ENCODE assay signal across 2 cellular contexts in the genomic region with DNA sequence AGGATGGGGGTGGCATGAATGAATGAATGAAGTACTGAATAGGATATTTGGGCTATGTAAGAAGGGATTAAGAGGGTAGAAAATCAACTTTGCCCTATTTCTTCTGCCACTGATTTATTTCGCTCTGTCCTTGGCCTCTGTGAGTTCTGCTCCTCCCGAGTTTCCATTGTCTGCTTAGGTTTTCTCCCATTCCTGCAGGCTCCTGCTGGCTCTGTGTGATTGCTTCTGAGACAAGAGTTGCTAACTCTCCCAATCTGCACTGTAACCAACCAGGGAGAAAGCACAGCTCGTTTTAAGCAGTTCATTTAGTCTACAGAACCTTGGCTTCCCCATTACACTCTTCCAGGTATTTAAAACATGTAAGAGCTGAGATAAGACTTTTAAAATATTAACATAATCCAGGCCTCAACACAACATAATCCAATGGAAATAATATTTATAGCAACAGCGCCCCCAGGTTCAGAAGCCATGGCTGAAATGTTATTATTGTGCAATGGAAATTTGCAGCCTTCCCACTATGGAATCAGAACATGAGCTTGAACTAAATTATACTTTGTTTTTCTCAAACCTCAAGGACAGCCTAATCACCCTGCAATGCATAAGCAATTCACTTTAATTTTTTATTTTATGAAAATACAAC.
TF ChIP-seq lines count a peak whose summit lies in the region.

No MANE protein-coding gene starts in this region.

TF ChIP-seq in HepG2, 621 proteins besides CTCF, POLR2A, EP300 and RAD21:
- TF ChIP-seq HOXD1 (CRISPR knock-in tag; IDR thresholded peaks at IDR 0.05), result no peak
- TF ChIP-seq CEBPB (IDR thresholded peaks at IDR 0.05; ENCODE audit: borderline replicate concordance, low read depth, low read length), result 0 out of 2 replicates have a peak, but pooled peaks have one; percentile 34
- no peak for TF ChIP-seq CC2D1A (CRISPR knock-in tag; IDR thresholded peaks at IDR 0.05)
- TF ChIP-seq STAG1 (CRISPR knock-in tag; IDR thresholded peaks at IDR 0.05), result 0 out of 2 replicates have a peak, but pooled peaks have one; percentile 17
- TF ChIP-seq MZF1 (CRISPR knock-in tag; IDR thresholded peaks at IDR 0.05; ENCODE audit: borderline replicate concordance), result no peak
TF ChIP-seq in HepG2: peak in this region for 2.

TF ChIP-seq in liver, 16 proteins besides CTCF, POLR2A, EP300 and RAD21:
- TF ChIP-seq JUND (IDR thresholded peaks at IDR 0.05) (no peak), HNF4G (IDR thresholded peaks at IDR 0.05) (no peak), FOXA2 (IDR thresholded peaks at IDR 0.05) (no peak), YY1 (IDR thresholded peaks at IDR 0.05) (no peak), TAF1 (conservative IDR thresholded peaks at IDR 0.05) (no peak), NR2F2 (IDR thresholded peaks at IDR 0.05) (no peak)
- TF ChIP-seq, protein P1, sequence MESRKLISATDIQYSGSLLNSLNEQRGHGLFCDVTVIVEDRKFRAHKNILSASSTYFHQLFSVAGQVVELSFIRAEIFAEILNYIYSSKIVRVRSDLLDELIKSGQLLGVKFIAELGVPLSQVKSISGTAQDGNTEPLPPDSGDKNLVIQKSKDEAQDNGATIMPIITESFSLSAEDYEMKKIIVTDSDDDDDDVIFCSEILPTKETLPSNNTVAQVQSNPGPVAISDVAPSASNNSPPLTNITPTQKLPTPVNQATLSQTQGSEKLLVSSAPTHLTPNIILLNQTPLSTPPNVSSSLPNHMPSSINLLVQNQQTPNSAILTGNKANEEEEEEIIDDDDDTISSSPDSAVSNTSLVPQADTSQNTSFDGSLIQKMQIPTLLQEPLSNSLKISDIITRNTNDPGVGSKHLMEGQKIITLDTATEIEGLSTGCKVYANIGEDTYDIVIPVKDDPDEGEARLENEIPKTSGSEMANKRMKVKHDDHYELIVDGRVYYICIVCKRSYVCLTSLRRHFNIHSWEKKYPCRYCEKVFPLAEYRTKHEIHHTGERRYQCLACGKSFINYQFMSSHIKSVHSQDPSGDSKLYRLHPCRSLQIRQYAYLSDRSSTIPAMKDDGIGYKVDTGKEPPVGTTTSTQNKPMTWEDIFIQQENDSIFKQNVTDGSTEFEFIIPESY (IDR thresholded peaks at IDR 0.05), result no peak
- TF ChIP-seq, protein P2, sequence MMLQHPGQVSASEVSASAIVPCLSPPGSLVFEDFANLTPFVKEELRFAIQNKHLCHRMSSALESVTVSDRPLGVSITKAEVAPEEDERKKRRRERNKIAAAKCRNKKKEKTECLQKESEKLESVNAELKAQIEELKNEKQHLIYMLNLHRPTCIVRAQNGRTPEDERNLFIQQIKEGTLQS (IDR thresholded peaks at IDR 0.05), result no peak
